In genomic region chr3:184299488-184300376, GRCh38 we compare ENCODE assay signal across 8 cellular contexts. TPM values are rescaled to one million over a fixed set of nuclear protein-coding genes. Genes with fewer than 3 reads are reported as not detected.
DNase-seq lines count a peak whose midpoint lies in the region; ATAC-seq and TF ChIP-seq lines count a peak whose summit lies in the region.

No MANE protein-coding gene starts in this region.

- H3K9me3 ChIP-seq in Loucy (ENCODE audit: insufficient read depth, low read depth, low read length) (no peaks in the 10 kb centered on the region), mucosa of descending colon (no peaks in the 10 kb centered on the region)

- intact Hi-C loops in mucosa of descending colon (cut with DNase I, micrococcal nuclease): no loop called here

- peak; percentile 18 for ATAC-seq in mucosa of descending colon
- no peak for ATAC-seq in GM19351 (IDR thresholded peaks at IDR 0.05; ENCODE audit: unreplicated experiment)

- peaks cover 35% of the 10 kb centered on the region; the same call in 1 of the 2 replicates for H3K36me3 ChIP-seq in Loucy (ENCODE audit: insufficient read depth, low read length)
- peaks cover 15% of the 10 kb centered on the region for H3K36me3 ChIP-seq in mucosa of descending colon (ENCODE audit: low read depth)

- no peaks in the 10 kb centered on the region for H3K9me2 ChIP-seq in Loucy (replicated peaks; ENCODE audit: low read depth, low read length)

- H3K4me1 ChIP-seq in Loucy (ENCODE audit: insufficient read depth, low read length, poor library complexity, severe bottlenecking) (peaks cover 23% of the 10 kb centered on the region), mucosa of descending colon (ENCODE audit: low read depth) (peaks cover 11% of the 10 kb centered on the region)

- H4K20me1 ChIP-seq in Loucy (ENCODE audit: insufficient read depth, low read length, poor library complexity, severe bottlenecking): peaks cover 18% of the 10 kb centered on the region

- no peaks in the 10 kb centered on the region for H3K27me3 ChIP-seq in Loucy (ENCODE audit: insufficient read depth, low read length, poor library complexity, severe bottlenecking)

- peak overlapping the region; percentile 73 for H2AFZ ChIP-seq in Loucy (ENCODE audit: low read length)

- peak overlapping the region; percentile 100 for H3K4me2 ChIP-seq in Loucy (ENCODE audit: low read depth, low read length, poor library complexity, severe bottlenecking)

- DNase-seq in GM03348 (ENCODE audit: low spot score) (peak; percentile 41), cardiac fibroblast (ENCODE audit: low read depth in 2 of 2) (peak in 1 of 2 donors; percentile 57), mucosa of descending colon (no peak), AG08395 (ENCODE audit: low spot score) (no peak), KG1 (lab: John Stamatoyannopoulos, UW) (no peak), NOMO-1 treated with DMSO at 0.1 percent for 48 hours (lab: John Stamatoyannopoulos, UW; ENCODE audit: unreplicated experiment) (no peak)

- TF ChIP-seq CTCF in Loucy (conservative IDR thresholded peaks at IDR 0.05; ENCODE audit: low read length) (no peak), cardiac fibroblast (IDR thresholded peaks at IDR 0.05; ENCODE audit: low read depth, low read length) (no peak), mucosa of descending colon (IDR thresholded peaks at IDR 0.05) (no peak)

- H3K9ac ChIP-seq in Loucy (ENCODE audit: low read depth, low read length, poor library complexity, severe bottlenecking): peak overlapping the region; percentile 90

- H3K79me2 ChIP-seq in Loucy (ENCODE audit: insufficient read depth, low read length): peaks cover 47% of the 10 kb centered on the region

- H3K4me3 ChIP-seq in Loucy (ENCODE audit: low read length, poor library complexity, severe bottlenecking) (peak overlapping the region; percentile 95), cardiac fibroblast (replicated peaks in 1 of 2; ENCODE audit: low read depth in 2 of 2, low read length in 2 of 2) (peak overlapping the region; percentile 82 to 87), mucosa of descending colon (peak overlapping the region; percentile 50)

- no peaks in the 10 kb centered on the region for H3F3A ChIP-seq in Loucy (ENCODE audit: low read depth)

RNA-seq across cellular contexts. Expression of gene PSMD2, which starts 0.7 kb away (rescaled TPM):
- total RNA-seq in mucosa of descending colon: 100 to 1,000 TPM; 160 to 223 (median 176) TPM

RNA-seq across cellular contexts. Expression of gene EIF4G1, which starts 14.7 kb away (rescaled TPM):
- total RNA-seq in mucosa of descending colon: 100 to 1,000 TPM; 256 to 305 (median 267) TPM

RNA-seq across cellular contexts. Expression of gene ECE2, which starts 23.9 kb away (rescaled TPM):
- 1 to 10 TPM in 1 of 3 donors, under 1 TPM in 1, not detected in 1; 0.19 to 2.2 TPM for total RNA-seq in mucosa of descending colon

RNA-seq across cellular contexts. Expression of gene FAM131A, which starts 37.7 kb away (rescaled TPM):
- total RNA-seq in mucosa of descending colon: 10 to 100 TPM; 14.1 to 29.8 (median 16.4) TPM

RNA-seq across cellular contexts. Expression of gene CAMK2N2, which starts 38.4 kb away (rescaled TPM):
- under 1 TPM in 1 of 3 donors, not detected in 2; 0.95 TPM for total RNA-seq in mucosa of descending colon
